In the genomic region with DNA sequence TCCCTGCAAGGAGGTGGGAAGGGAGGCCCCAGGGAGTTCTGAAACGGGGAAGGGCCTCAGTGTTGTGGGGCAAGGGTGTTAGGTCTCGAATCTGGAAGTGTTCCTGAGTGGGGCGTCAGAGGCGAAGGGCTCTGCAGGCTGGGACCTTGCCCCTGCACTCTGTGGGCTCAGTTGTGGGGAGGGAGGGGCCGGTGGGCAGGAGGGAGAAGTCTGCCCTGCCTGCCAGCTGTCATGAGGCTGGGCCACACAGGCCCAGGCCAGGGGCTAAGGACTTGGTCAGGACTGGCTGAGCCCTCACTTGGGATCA, we compare ENCODE assay signal across 9 cellular contexts. TPM values are rescaled to one million over a fixed set of nuclear protein-coding genes. Genes with fewer than 3 reads are reported as not detected.
DNase-seq lines count a peak whose midpoint lies in the region; ATAC-seq and TF ChIP-seq lines count a peak whose summit lies in the region.
"Had no signal": no experiment of that assay in that cellular context is flagged by ENCODE, and none has a peak within 500 bp of the region (broad histone marks: within the 10 kb centered on the region; RNA-seq: fewer than 3 reads in every experiment).

CRACR2B (plus strand) TSS at position 59 of the 307 bp plus-strand sequence. CDS start 689 bp downstream, outside the sequence.

- TF ChIP-seq CTCF in dorsolateral prefrontal cortex (IDR thresholded peaks at IDR 0.05 in 54 of 56, conservative IDR thresholded peaks at IDR 0.05 in 2 of 56; ENCODE audit: low read depth in 1 of 56, partially characterized antibody in 56 of 56), result no peak

- H3K36me3 ChIP-seq in CD4-positive, CD25-positive, alpha-beta regulatory T cell (ENCODE audit: control insufficient read depth, insufficient read depth, low read length), result peaks cover 6% of the 10 kb centered on the region
- H3K36me3 ChIP-seq in HUES64 (ENCODE audit: insufficient read depth, low read length), result 0 out of 2 replicates have a peak, but pooled peaks cover 3% of the 10 kb centered on the region
- peaks cover 0 to 24% (median 0%) of the 10 kb centered on the region in 3 experiments for H3K36me3 ChIP-seq in naive thymus-derived CD4-positive, alpha-beta T cell (ENCODE audit: control insufficient read depth in 2 of 3, insufficient read depth in 3 of 3, low read length in 3 of 3)

- peak within 1 kb of the TSS; percentile 41 for H3K9ac ChIP-seq in HUES64 (ENCODE audit: low read depth, low read length)

- POLR2A ChIA-PET in naive thymus-derived CD4-positive, alpha-beta T cell (lab: Charles Lee), result interaction anchor here (0.7 to 7.8 kb wide), 4 partner anchors 9 to 51 kb away, joined by 3 to 79 read pairs (median 20); partner anchors contain the start of genes PNPLA2, POLR2L and TSPAN4

- no peak within 1 kb of the TSS for H3K27ac ChIP-seq in CD4-positive, CD25-positive, alpha-beta regulatory T cell (ENCODE audit: insufficient read depth, low read length, poor library complexity, severe bottlenecking)
- H3K27ac ChIP-seq in HUES64 (ENCODE audit: low read depth, low read length) (no peak within 1 kb of the TSS; the same call in 1 of the 2 replicates), dorsolateral prefrontal cortex (peak within 1 kb of the TSS in 29 of 59 donors; percentile 6 to 68 (median 48))
- H3K27ac ChIP-seq in naive thymus-derived CD4-positive, alpha-beta T cell (ENCODE audit: low read depth, low read length), result no peak within 1 kb of the TSS

- no peak within 1 kb of the TSS for H3K4me3 ChIP-seq in CD4-positive, CD25-positive, alpha-beta regulatory T cell (ENCODE audit: low read depth, low read length)
- H3K4me3 ChIP-seq in HUES64 (ENCODE audit: low read length), result peak within 1 kb of the TSS; percentile 55
- peak within 1 kb of the TSS in 52 of 59 donors; percentile 2 to 58 (median 36) for H3K4me3 ChIP-seq in dorsolateral prefrontal cortex
- H3K4me3 ChIP-seq in naive thymus-derived CD4-positive, alpha-beta T cell (ENCODE audit: low read length), result peak within 1 kb of the TSS; percentile 37

- no peak within 1 kb of the TSS for H3K27ac Mint-ChIP-seq in CD4-positive, CD25-positive, alpha-beta regulatory T cell
- H3K27ac Mint-ChIP-seq in naive thymus-derived CD4-positive, alpha-beta T cell, result no peak within 1 kb of the TSS

- H3K9me3 Mint-ChIP-seq in CD4-positive, CD25-positive, alpha-beta regulatory T cell, result no peaks in the 10 kb centered on the region
- peaks cover 0 to 3% (median 0%) of the 10 kb centered on the region in 11 donors for H3K9me3 Mint-ChIP-seq in naive thymus-derived CD4-positive, alpha-beta T cell

- no peak for ATAC-seq in CD4-positive, CD25-positive, alpha-beta regulatory T cell (ENCODE audit: low read depth in 2 of 2)
- ATAC-seq in naive thymus-derived CD4-positive, alpha-beta T cell, result no peak

- CTCF ChIA-PET in naive thymus-derived CD4-positive, alpha-beta T cell (lab: Charles Lee), result no interaction called here

- peaks cover 59% of the 10 kb centered on the region for H3K4me1 ChIP-seq in CD4-positive, CD25-positive, alpha-beta regulatory T cell (ENCODE audit: control insufficient read depth, insufficient read depth, low read length, poor library complexity, severe bottlenecking)
- peaks cover 32% of the 10 kb centered on the region for H3K4me1 ChIP-seq in HUES64 (ENCODE audit: insufficient read depth, low read length)
- H3K4me1 ChIP-seq in naive thymus-derived CD4-positive, alpha-beta T cell (ENCODE audit: control insufficient read depth in 2 of 2, insufficient read depth in 2 of 2, low read length in 2 of 2), result peaks cover 16 to 47% of the 10 kb centered on the region in 2 donors

- intact Hi-C loops in dorsolateral prefrontal cortex (cut with DNase I), result no loop called here
- intact Hi-C loops in naive thymus-derived CD4-positive, alpha-beta T cell (cut with micrococcal nuclease), result loop anchor here in 1 of 2 donors (2.0 kb wide), 1 partner anchor 15 kb away; the partner anchor contains the start of genes POLR2L and TSPAN4

- 37% methylated on average over 5 of the region's 5 CpGs for WGBS in HUES64

- DNase-seq in CD4-positive, CD25-positive, alpha-beta regulatory T cell, result no peak
- DNase-seq in dorsolateral prefrontal cortex, result no peak
- DNase-seq in naive thymus-derived CD4-positive, alpha-beta T cell, result no peak
- no peak for DNase-seq in RPMI8226
- DNase-seq in activated gamma-delta T cell treated with Interleukin-2 at 50 U/mL for 16 hours, result no peak
- no peak for DNase-seq in AG08395 (ENCODE audit: low spot score)
- DNase-seq in activated effector memory CD4-positive, alpha-beta T cell treated with Interleukin-2 at 50 U/mL for 16 hours, result no peak
- DNase-seq: activated effector memory CD4-positive, alpha-beta T cell treated with anti-CD3 and anti-CD28 coated beads, Interleukin-2, amount 50 U/mL, for 16 hours had no signal

- peaks cover 0 to 46% (median 10%) of the 10 kb centered on the region in 4 donors for H3K4me1 Mint-ChIP-seq in CD4-positive, CD25-positive, alpha-beta regulatory T cell
- H3K4me1 Mint-ChIP-seq in naive thymus-derived CD4-positive, alpha-beta T cell, result peaks cover 0 to 29% (median 25%) of the 10 kb centered on the region in 7 donors

- H3K9me3 ChIP-seq in CD4-positive, CD25-positive, alpha-beta regulatory T cell (ENCODE audit: control insufficient read depth in 2 of 2, low read length in 2 of 2), result no peaks in the 10 kb centered on the region
- no peaks in the 10 kb centered on the region for H3K9me3 ChIP-seq in HUES64 (ENCODE audit: insufficient read depth, low read depth, low read length)
- no peaks in the 10 kb centered on the region for H3K9me3 ChIP-seq in naive thymus-derived CD4-positive, alpha-beta T cell (ENCODE audit: control insufficient read depth in 2 of 3, low read length in 3 of 3)

- H3K36me3 Mint-ChIP-seq in CD4-positive, CD25-positive, alpha-beta regulatory T cell, result peaks cover 7% of the 10 kb centered on the region
- H3K36me3 Mint-ChIP-seq in naive thymus-derived CD4-positive, alpha-beta T cell, result peaks cover 0 to 9% (median 3%) of the 10 kb centered on the region in 5 donors

- H3K27me3 Mint-ChIP-seq in CD4-positive, CD25-positive, alpha-beta regulatory T cell, result peaks cover 39% of the 10 kb centered on the region
- peaks cover 14 to 45% (median 20%) of the 10 kb centered on the region in 5 donors for H3K27me3 Mint-ChIP-seq in naive thymus-derived CD4-positive, alpha-beta T cell

- peak within 1 kb of the TSS; percentile 77 to 91 (median 86) for H3K4me3 Mint-ChIP-seq in CD4-positive, CD25-positive, alpha-beta regulatory T cell
- H3K4me3 Mint-ChIP-seq in naive thymus-derived CD4-positive, alpha-beta T cell, result peak within 1 kb of the TSS; percentile 64 to 83 (median 76)

- no peaks in the 10 kb centered on the region for H3K27me3 ChIP-seq in CD4-positive, CD25-positive, alpha-beta regulatory T cell (ENCODE audit: control insufficient read depth, insufficient read depth, low read length)
- H3K27me3 ChIP-seq in HUES64 (ENCODE audit: insufficient read depth, low read length) (peaks cover 68% of the 10 kb centered on the region), dorsolateral prefrontal cortex (peaks cover 0 to 73% (median 42%) of the 10 kb centered on the region in 45 donors)
- peaks cover 0 to 11% of the 10 kb centered on the region in 2 donors for H3K27me3 ChIP-seq in naive thymus-derived CD4-positive, alpha-beta T cell (ENCODE audit: control insufficient read depth in 2 of 2, insufficient read depth in 2 of 2, low read length in 2 of 2)

RNA-seq across cellular contexts. Expression of gene CRACR2B, which starts in this region (rescaled TPM):
- total RNA-seq in CD4-positive, CD25-positive, alpha-beta regulatory T cell, result 1.2 TPM
- under 1 TPM in 3 of 4 donors, not detected in 1; 0.11 to 0.24 (median 0.18) TPM for polyA plus RNA-seq in CD4-positive, CD25-positive, alpha-beta regulatory T cell
- polyA plus RNA-seq in HUES64 (2013, experiment 1 of 2), result 7.4 TPM
- polyA plus RNA-seq in HUES64 (2013, experiment 2 of 2), result 10.2 TPM
- 1 to 10 TPM in 114 of 120 experiments, under 1 TPM in 6; 0.59 to 7.9 (median 2.4) TPM for total RNA-seq in dorsolateral prefrontal cortex
- total RNA-seq in naive thymus-derived CD4-positive, alpha-beta T cell, result 1 to 10 TPM in 3 of 5 experiments, under 1 TPM in 1, not detected in 1; 0.62 to 3.9 (median 2.0) TPM
- not detected for polyA plus RNA-seq in naive thymus-derived CD4-positive, alpha-beta T cell
